Comparison of ENCODE assay signal across 28 cellular contexts in genomic region chr15:77773903-77774302, GRCh38.
"Had no signal": no experiment of that assay in that cellular context is flagged by ENCODE, and none has a peak within 500 bp of the region (broad histone marks: within the 10 kb centered on the region; RNA-seq: fewer than 3 reads in every experiment).

No MANE protein-coding gene starts in this region.

- DNase-seq: activated CD4-positive, alpha-beta memory T cell treated with anti-CD3 and anti-CD28 coated beads for 36 hours; activated CD4-positive, alpha-beta T cell treated with anti-CD3 and anti-CD28 coated beads, Interleukin-2, amount 10 ng/mL, durations not matched to agents 24 days and 14 days; activated CD8-positive, alpha-beta memory T cell treated with anti-CD3 and anti-CD28 coated beads, Interleukin-2, amount 50 U/mL, for 48 hours; activated gamma-delta T cell treated with Interleukin-2 at 50 U/mL for 16 hours; activated naive CD4-positive, alpha-beta T cell treated with anti-CD3 and anti-CD28 coated beads, Interleukin-2, amount 50 U/mL, for 16 hours; activated naive CD8-positive, alpha-beta T cell treated with anti-CD3 and anti-CD28 coated beads, Interleukin-2, amount 50 U/mL, for 24 hours; activated T-cell treated with anti-CD3 and anti-CD28 coated beads, Interleukin-2, amount 50 U/mL, for 4 hours; amygdala; cortex of kidney; effector memory CD8-positive, alpha-beta T cell; erythroblast; gastrocnemius medialis; glutamatergic neuron; left ventricle myocardium inferior; mesendoderm; natural killer cell; ovary; right lobe of liver; stimulated activated CD4-positive, alpha-beta T cell treated with anti-CD3 and anti-CD28 coated beads, Interleukin-2, amount 100 ng/mL, for 48 hours; stimulated activated naive CD8-positive, alpha-beta T cell treated with anti-CD3 and anti-CD28 coated beads, Interleukin-15, Interleukin-2, amounts not matched to agents 100 U/mL and 50 U/mL, for 24 hours; trophoblast cell had no signal

- H3K36me3 ChIP-seq: gastrocnemius medialis, left ventricle myocardium inferior, neutrophil, ovary, right lobe of liver, thoracic aorta had no signal

- H3K27ac Mint-ChIP-seq: activated CD4-positive, alpha-beta memory T cell treated with anti-CD3 and anti-CD28 coated beads for 36 hours; activated CD4-positive, alpha-beta T cell treated with anti-CD3 and anti-CD28 coated beads, Interleukin-2, amount 10 ng/mL, durations not matched to agents 24 days and 14 days; activated naive CD8-positive, alpha-beta T cell treated with anti-CD3 and anti-CD28 coated beads, Interleukin-2, amount 50 U/mL, for 24 hours; activated T-helper 17 cell treated with anti-CD3 and anti-CD28 coated beads, Interleukin-2, amount 50 U/mL, for 72 hours; effector memory CD8-positive, alpha-beta T cell; natural killer cell; progenitor cell of endocrine pancreas had no signal

- H3K27me3 ChIP-seq: ovary, right lobe of liver had no signal

- H3K4me3 Mint-ChIP-seq: activated CD4-positive, alpha-beta memory T cell treated with anti-CD3 and anti-CD28 coated beads for 36 hours; activated CD4-positive, alpha-beta T cell treated with anti-CD3 and anti-CD28 coated beads, Interleukin-2, amount 10 ng/mL, durations not matched to agents 24 days and 14 days; activated naive CD8-positive, alpha-beta T cell treated with anti-CD3 and anti-CD28 coated beads, Interleukin-2, amount 50 U/mL, for 24 hours; activated T-cell treated with anti-CD3 and anti-CD28 coated beads, Interleukin-2, amount 50 U/mL, for 4 hours; activated T-helper 17 cell treated with anti-CD3 and anti-CD28 coated beads, Interleukin-2, amount 50 U/mL, for 72 hours; effector memory CD8-positive, alpha-beta T cell; natural killer cell had no signal

- ATAC-seq: activated CD4-positive, CD25-positive, alpha-beta regulatory T cell treated with anti-CD3 and anti-CD28 coated beads, Interleukin-2, amount 50 U/mL, for 24 hours; activated naive CD8-positive, alpha-beta T cell treated with anti-CD3 and anti-CD28 coated beads, Interleukin-2, amount 50 U/mL, for 24 hours; activated T-cell treated with anti-CD3 and anti-CD28 coated beads, Interleukin-2, amount 50 U/mL, for 4 hours; activated T-helper 17 cell treated with anti-CD3 and anti-CD28 coated beads, Interleukin-2, amount 50 U/mL, for 72 hours; effector memory CD8-positive, alpha-beta T cell; gastrocnemius medialis; natural killer cell; right lobe of liver had no signal

- H3K36me3 Mint-ChIP-seq: activated CD4-positive, alpha-beta memory T cell treated with anti-CD3 and anti-CD28 coated beads for 36 hours; natural killer cell had no signal

- H3K4me3 ChIP-seq: gastrocnemius medialis, left ventricle myocardium inferior, lung, ovary, right lobe of liver, thoracic aorta had no signal

- H3K4me1 Mint-ChIP-seq: activated CD4-positive, alpha-beta T cell treated with anti-CD3 and anti-CD28 coated beads, Interleukin-2, amount 10 ng/mL, durations not matched to agents 24 days and 14 days; activated naive CD8-positive, alpha-beta T cell treated with anti-CD3 and anti-CD28 coated beads, Interleukin-2, amount 50 U/mL, for 24 hours; activated T-helper 17 cell treated with anti-CD3 and anti-CD28 coated beads, Interleukin-2, amount 50 U/mL, for 72 hours; natural killer cell had no signal

- H3K4me1 ChIP-seq: gastrocnemius medialis, left ventricle myocardium inferior, right lobe of liver had no signal

- H3K9me3 Mint-ChIP-seq: activated CD4-positive, alpha-beta memory T cell treated with anti-CD3 and anti-CD28 coated beads for 36 hours; activated CD4-positive, alpha-beta T cell treated with anti-CD3 and anti-CD28 coated beads, Interleukin-2, amount 10 ng/mL, durations not matched to agents 24 days and 14 days; activated naive CD8-positive, alpha-beta T cell treated with anti-CD3 and anti-CD28 coated beads, Interleukin-2, amount 50 U/mL, for 24 hours; activated T-cell treated with anti-CD3 and anti-CD28 coated beads, Interleukin-2, amount 50 U/mL, for 4 hours; activated T-helper 17 cell treated with anti-CD3 and anti-CD28 coated beads, Interleukin-2, amount 50 U/mL, for 72 hours; effector memory CD8-positive, alpha-beta T cell; natural killer cell had no signal

- H3K27me3 Mint-ChIP-seq: activated CD4-positive, alpha-beta memory T cell treated with anti-CD3 and anti-CD28 coated beads for 36 hours; progenitor cell of endocrine pancreas had no signal

- H3K9me3 ChIP-seq: gastrocnemius medialis, left ventricle myocardium inferior, neutrophil, ovary, right lobe of liver, thoracic aorta had no signal

- H3K27ac ChIP-seq: gastrocnemius medialis, left ventricle myocardium inferior, neutrophil, ovary, right lobe of liver, thoracic aorta, VCaP had no signal
